Comparison of ENCODE assay signal across 1 cellular context in genomic region chr4:13313856-13314255, GRCh38.
TF ChIP-seq lines count a peak whose summit lies in the region.

No MANE protein-coding gene starts in this region.

TF ChIP-seq in SK-N-SH treated with all-trans-retinoic acid at 6 μM for 48 hours, 23 proteins besides CTCF, POLR2A, EP300 and RAD21 (continued from another document):
- TF ChIP-seq TSHZ2 (CRISPR knock-in tag; IDR thresholded peaks at IDR 0.05): no peak
- no peak for TF ChIP-seq ZNF70 (CRISPR knock-in tag; IDR thresholded peaks at IDR 0.05)
- no peak for TF ChIP-seq ZFP3 (CRISPR knock-in tag; IDR thresholded peaks at IDR 0.05)
